ENCODE assay signal across 32 cellular contexts in genomic region chr14:35915185-35915584, GRCh38.
"Had no signal": no experiment of that assay in that cellular context is flagged by ENCODE, and none has a peak within 500 bp of the region (broad histone marks: within the 10 kb centered on the region; RNA-seq: fewer than 3 reads in every experiment).

No MANE protein-coding gene starts in this region.

- DNase-seq: activated effector memory CD4-positive, alpha-beta T cell treated with anti-CD3 and anti-CD28 coated beads, Interleukin-2, amount 50 U/mL, for 16 hours; activated effector memory CD4-positive, alpha-beta T cell treated with Interleukin-2 at 50 U/mL for 16 hours; activated gamma-delta T cell; activated gamma-delta T cell treated with Interleukin-2 at 50 U/mL for 16 hours; activated naive CD4-positive, alpha-beta T cell; activated naive CD4-positive, alpha-beta T cell treated with anti-CD3 and anti-CD28 coated beads for 36 hours; activated naive CD4-positive, alpha-beta T cell treated with anti-CD3 and anti-CD28 coated beads, Interleukin-2, amount 10 ng/mL, durations not matched to agents 7 days and 5 days; activated naive CD4-positive, alpha-beta T cell treated with anti-CD3 and anti-CD28 coated beads, Interleukin-2, amount 50 U/mL, for 16 hours; activated naive CD4-positive, alpha-beta T cell treated with Interleukin-2 at 50 U/mL for 16 hours; activated naive CD8-positive, alpha-beta T cell treated with anti-CD3 and anti-CD28 coated beads for 36 hours; activated naive CD8-positive, alpha-beta T cell treated with anti-CD3 and anti-CD28 coated beads, Interleukin-2, amount 10 ng/mL, durations not matched to agents 7 days and 5 days; activated naive CD8-positive, alpha-beta T cell treated with anti-CD3 and anti-CD28 coated beads, Interleukin-2, amount 50 U/mL, for 24 hours; activated T-cell treated with anti-CD3 and anti-CD28 coated beads, Interleukin-2, amount 50 U/mL, for 4 hours; activated T-cell treated with anti-CD3 and anti-CD28 coated beads, Interleukin-2, amount 50 U/mL, for 48 hours; activated T-cell treated with anti-CD3 and anti-CD28 coated beads, Interleukin-2, amount 50 U/mL, for 72 hours; adrenal gland; amniotic stem cell; amygdala; anterior cingulate cortex; aorta; body of pancreas; brain microvascular endothelial cell; caudate nucleus; central memory CD4-positive, alpha-beta T cell; cerebellar nuclear complex had no signal

- H3K4me3 ChIP-seq: adrenal gland, ascending aorta, body of pancreas, breast epithelium, cardiac muscle cell had no signal

- H3K27ac ChIP-seq: adrenal gland, ascending aorta, body of pancreas, brain microvascular endothelial cell, breast epithelium, cardiac muscle cell had no signal

- H3K27me3 ChIP-seq: adrenal gland, ascending aorta, body of pancreas, brain microvascular endothelial cell, breast epithelium, cardiac muscle cell had no signal

- ATAC-seq: activated naive CD4-positive, alpha-beta T cell treated with anti-CD3 and anti-CD28 coated beads, Interleukin-2, amount 50 U/mL, for 72 hours; activated naive CD8-positive, alpha-beta T cell treated with anti-CD3 and anti-CD28 coated beads, Interleukin-2, amount 50 U/mL, for 24 hours; activated T-cell treated with anti-CD3 and anti-CD28 coated beads, Interleukin-2, amount 50 U/mL, for 4 hours; activated T-cell treated with anti-CD3 and anti-CD28 coated beads, Interleukin-2, amount 50 U/mL, for 72 hours; activated T-helper 17 cell treated with anti-CD3 and anti-CD28 coated beads, Interleukin-2, amount 50 U/mL, for 72 hours; body of pancreas had no signal

- H3K36me3 ChIP-seq: adrenal gland, ascending aorta, brain microvascular endothelial cell, breast epithelium, cardiac muscle cell had no signal

- H3K4me1 ChIP-seq: adrenal gland, ascending aorta, body of pancreas, breast epithelium had no signal

- H3K9me3 ChIP-seq: adrenal gland, ascending aorta, body of pancreas, breast epithelium had no signal

- FAIRE-seq: astrocyte, bronchial epithelial cell had no signal
